In genomic region chr22:48561676-48562075, GRCh38 we compare ENCODE assay signal across 1 cellular context.
TF ChIP-seq lines count a peak whose summit lies in the region.

No MANE protein-coding gene starts in this region.

TF ChIP-seq in HepG2, 621 proteins besides CTCF, POLR2A, EP300 and RAD21 (continued from another document):
- TF ChIP-seq MNT (IDR thresholded peaks at IDR 0.05) (no peak), SRF (IDR thresholded peaks at IDR 0.05; ENCODE audit: low read depth, low read length) (0 out of 2 replicates have a peak, but pooled peaks have one; percentile 12), ZBTB34 (CRISPR knock-in tag; IDR thresholded peaks at IDR 0.05) (no peak), NONO (IDR thresholded peaks at IDR 0.05) (no peak), NONO (CRISPR knock-in tag; conservative IDR thresholded peaks at IDR 0.05) (no peak), JUND (CRISPR knock-in tag; IDR thresholded peaks at IDR 0.05) (no peak)
